Comparison of ENCODE assay signal across 8 cellular contexts in the genomic region with DNA sequence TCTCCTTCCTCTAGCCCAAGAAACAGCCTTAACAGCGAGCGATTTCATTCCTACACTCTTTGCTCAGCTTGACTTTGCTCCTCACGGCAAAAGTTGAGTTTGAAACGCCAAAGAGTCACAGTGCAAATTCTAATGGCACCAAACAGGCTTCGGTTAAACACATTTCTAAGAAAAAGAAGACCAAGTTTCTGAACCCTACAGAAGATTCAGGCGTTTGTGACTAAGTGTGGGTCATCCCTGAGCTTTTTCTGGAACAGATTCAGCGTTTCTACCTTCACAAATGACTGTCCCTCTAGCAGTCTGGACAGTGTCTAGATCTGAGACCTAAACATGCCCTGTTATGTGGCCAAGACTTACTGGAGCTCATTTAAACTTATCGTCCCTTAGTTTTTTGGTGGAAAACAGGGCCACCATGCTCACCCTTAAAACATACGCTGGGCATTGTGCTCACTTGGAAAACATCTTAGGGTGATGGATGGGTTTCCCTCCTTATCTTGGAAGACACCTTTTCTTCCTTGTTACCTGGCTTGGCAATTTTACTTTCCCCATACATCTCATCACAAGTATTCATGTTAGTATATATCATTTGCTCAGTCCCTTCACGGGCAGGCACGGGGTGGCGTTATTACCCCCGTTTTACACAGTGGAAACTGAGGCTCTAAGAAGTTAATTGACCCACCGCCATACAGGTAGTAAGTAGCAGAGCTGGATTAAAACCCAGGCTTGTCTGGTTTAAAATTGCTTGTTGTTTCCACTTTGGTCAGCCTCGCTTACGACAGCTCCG. TPM values are rescaled to one million over a fixed set of nuclear protein-coding genes. Genes with fewer than 3 reads are reported as not detected.
DNase-seq lines count a peak whose midpoint lies in the region; ATAC-seq, FAIRE-seq and TF ChIP-seq lines count a peak whose summit lies in the region.

No MANE protein-coding gene starts in this region.

- no peak overlapping the region for H4K8ac ChIP-seq in H1 (ENCODE audit: extremely low read depth, insufficient read depth, low read length)

- H3K9me3 Mint-ChIP-seq in CD8-positive, alpha-beta memory T cell = no peaks in the 10 kb centered on the region
- H3K9me3 Mint-ChIP-seq in natural killer cell treated with Interleukin-12 subunit alpha and Interleukin-12 subunit beta and Interleukin-15 and Interleukin-18, amount 100 ng/mL, for 72 hours = no peaks in the 10 kb centered on the region

- no peak overlapping the region for H3K23ac ChIP-seq in H1 (ENCODE audit: insufficient read length)

- no peak overlapping the region for H2BK12ac ChIP-seq in H1 (ENCODE audit: low read depth, low read length)

- no peak overlapping the region for H3K18ac ChIP-seq in H1 (ENCODE audit: extremely low read depth, low read length)

- no peaks in the 10 kb centered on the region for H3F3A ChIP-seq in PC-3 (ENCODE audit: low read length, unreplicated experiment)

- H3K9me2 ChIP-seq in PC-3 (replicated peaks; ENCODE audit: low read length) = no peaks in the 10 kb centered on the region

- H3K4me1 ChIP-seq in CD8-positive, alpha-beta memory T cell (ENCODE audit: insufficient read depth, low read length) = peaks cover 13% of the 10 kb centered on the region
- H3K4me1 ChIP-seq in PC-3 (ENCODE audit: insufficient read depth, low read length) (peaks cover 41% of the 10 kb centered on the region), H1 (replicated peaks in 1 of 4; ENCODE audit: control insufficient read depth in 3 of 4, insufficient read depth in 4 of 4, low read length in 3 of 4) (peaks cover 2 to 15% (median 9%) of the 10 kb centered on the region in 4 experiments)

- DNase-seq in CD8-positive, alpha-beta memory T cell = no peak
- DNase-seq in PC-3 = peak; percentile 61
- DNase-seq in H1 (ENCODE audit: low read depth in 1 of 2, low spot score in 2 of 2) = no peak
- no peak for DNase-seq in natural killer cell treated with Interleukin-12 subunit alpha and Interleukin-12 subunit beta and Interleukin-15 and Interleukin-18, amount 100 ng/mL, for 72 hours (ENCODE audit: low spot score)
- DNase-seq in NCI-H1092 treated with DMSO at 0.1 percent for 48 hours (lab: John Stamatoyannopoulos, UW) = no peak
- DNase-seq in NCI-H524 treated with DMSO at 0.1 percent for 48 hours (lab: John Stamatoyannopoulos, UW) = no peak
- no peak for DNase-seq in midbrain (lab: John Stamatoyannopoulos, UW)
- no peak for DNase-seq in GM19238 (ENCODE audit: insufficient read length, low spot score)

- no peak for FAIRE-seq in H1 (lab: Jason Lieb, UNC)

- H4K20me1 ChIP-seq in PC-3 (ENCODE audit: low read length) (no peaks in the 10 kb centered on the region), H1 (replicated peaks in 1 of 2; ENCODE audit: control insufficient read depth in 1 of 2, insufficient read depth in 2 of 2, low read length in 2 of 2) (peaks cover 3 to 5% of the 10 kb centered on the region in 2 experiments)

- H2AFZ ChIP-seq in PC-3 (ENCODE audit: low read length) = peak overlapping the region; percentile 93
- H2AFZ ChIP-seq in H1 (ENCODE audit: low read length) = no peak overlapping the region

- no peak overlapping the region for H3K56ac ChIP-seq in H1 (replicated peaks; ENCODE audit: insufficient read length, low read depth, low read length)

- POLR2A ChIA-PET in CD8-positive, alpha-beta memory T cell (lab: Charles Lee) = no interaction called here
- POLR2A ChIA-PET in PC-3 (lab: Charles Lee; ENCODE audit: unreplicated experiment) = interaction anchor here (0.6 kb wide), 1 partner anchor 37 kb away, joined by 8 read pairs; no protein-coding TSS in a partner anchor
- POLR2A ChIA-PET in H1 (lab: Charles Lee; ENCODE audit: partially characterized antibody) = interaction anchor here (1.1 to 1.9 kb wide), 5 partner anchors 9 to 69 kb away, joined by 3 to 8 read pairs (median 5); no protein-coding TSS in a partner anchor

- no peaks in the 10 kb centered on the region; the same call in 1 of the 2 replicates for H3K79me1 ChIP-seq in H1 (ENCODE audit: low read depth, low read length)

- H2BK120ac ChIP-seq in H1 (replicated peaks; ENCODE audit: low read depth, low read length) = no peak overlapping the region

- no peak overlapping the region for H3K27ac ChIP-seq in CD8-positive, alpha-beta memory T cell (ENCODE audit: low read depth, low read length)
- H3K27ac ChIP-seq in PC-3 (ENCODE audit: low read length) (no peak overlapping the region), H1 (ENCODE audit: low read depth, low read length) (no peak overlapping the region)

- no peak overlapping the region for H2BK15ac ChIP-seq in H1 (ENCODE audit: low read length)

- intact Hi-C loops in PC-3 (cut with micrococcal nuclease) = loop anchor here (1.0 to 2.0 kb wide), 3 partner anchors 18 to 111 kb away; a partner anchor contains a TSS

- CTCF ChIA-PET in CD8-positive, alpha-beta memory T cell (lab: Charles Lee) = interaction anchor here (0.6 to 1.9 kb wide), 3 partner anchors 8 to 112 kb away, joined by 3 to 4 read pairs (median 3); a partner anchor contains a TSS
- CTCF ChIA-PET in PC-3 (lab: Charles Lee) = interaction anchor here (0.6 kb wide), 1 partner anchor 225 kb away, joined by 3 read pairs; no protein-coding TSS in a partner anchor
- CTCF ChIA-PET in H1 (lab: Charles Lee; ENCODE audit: partially characterized antibody) = interaction anchor here (0.6 to 1.4 kb wide), 9 partner anchors 14 to 344 kb away, joined by 3 to 5 read pairs (median 3); no protein-coding TSS in a partner anchor

- no peak overlapping the region for H4K5ac ChIP-seq in H1 (ENCODE audit: insufficient read length, low read depth, low read length)

- H3K4me3 ChIP-seq in CD8-positive, alpha-beta memory T cell (ENCODE audit: low read length) = peak overlapping the region; percentile 68
- H3K4me3 ChIP-seq in PC-3 (ENCODE audit: low read length) (peak overlapping the region; percentile 98), H1 (ENCODE audit: extremely low read depth in 1 of 4, insufficient read depth in 2 of 4, low read depth in 3 of 4, low read length in 4 of 4) (peak overlapping the region; percentile 80 to 91 (median 89))

- no peak overlapping the region for H3K4ac ChIP-seq in H1 (replicated peaks; ENCODE audit: insufficient read length, low read depth, low read length)

- BruUV-seq in PC-3 (replicated peaks; lab: Mats Ljungman, UMichigan) = TSS peak; percentile 74

- no peak overlapping the region for H2BK5ac ChIP-seq in H1 (ENCODE audit: low read depth, low read length)

- H3K4me1 Mint-ChIP-seq in CD8-positive, alpha-beta memory T cell = peaks cover 11 to 28% (median 14%) of the 10 kb centered on the region in 3 donors
- peaks cover 11 to 15% of the 10 kb centered on the region in 2 donors for H3K4me1 Mint-ChIP-seq in natural killer cell treated with Interleukin-12 subunit alpha and Interleukin-12 subunit beta and Interleukin-15 and Interleukin-18, amount 100 ng/mL, for 72 hours (ENCODE audit: low read depth in 2 of 2)

- H3K27me3 Mint-ChIP-seq in CD8-positive, alpha-beta memory T cell = peaks cover 17 to 20% of the 10 kb centered on the region in 2 donors
- H3K27me3 Mint-ChIP-seq in natural killer cell treated with Interleukin-12 subunit alpha and Interleukin-12 subunit beta and Interleukin-15 and Interleukin-18, amount 100 ng/mL, for 72 hours = peaks cover 23% of the 10 kb centered on the region in 2 donors

- peak overlapping the region; percentile 83 for H3K9ac ChIP-seq in PC-3 (ENCODE audit: low read length)
- H3K9ac ChIP-seq in H1 (replicated peaks in 1 of 4; ENCODE audit: extremely low read depth in 1 of 4, low read depth in 3 of 4, low read length in 3 of 4) = peak overlapping the region in 3 of 4 experiments; percentile 53 to 92 (median 80); a peak in 5 of 7 replicates

- H4K91ac ChIP-seq in H1 (replicated peaks; ENCODE audit: insufficient read length, low read length) = no peak overlapping the region

- peaks cover 0 to 5% (median 3%) of the 10 kb centered on the region in 3 donors for H3K36me3 Mint-ChIP-seq in CD8-positive, alpha-beta memory T cell
- H3K36me3 Mint-ChIP-seq in natural killer cell treated with Interleukin-12 subunit alpha and Interleukin-12 subunit beta and Interleukin-15 and Interleukin-18, amount 100 ng/mL, for 72 hours = no peaks in the 10 kb centered on the region

- H3K27me3 ChIP-seq in CD8-positive, alpha-beta memory T cell (ENCODE audit: insufficient read depth, low read length, poor library complexity, severe bottlenecking) = no peaks in the 10 kb centered on the region
- no peaks in the 10 kb centered on the region for H3K27me3 ChIP-seq in PC-3 (ENCODE audit: low read length)
- peaks cover 0 to 2% (median 0%) of the 10 kb centered on the region in 4 experiments; a peak in 2 of 7 replicates for H3K27me3 ChIP-seq in H1 (replicated peaks in 1 of 4; ENCODE audit: control insufficient read depth in 3 of 4, extremely low read depth in 1 of 4, insufficient read depth in 3 of 4, low read length in 3 of 4)

- peak overlapping the region; percentile 94 for H3K4me2 ChIP-seq in PC-3 (ENCODE audit: low read length)
- H3K4me2 ChIP-seq in H1 (ENCODE audit: insufficient read depth in 1 of 2, low read depth in 2 of 2, low read length in 2 of 2) = peak overlapping the region; percentile 78 to 85

- TF ChIP-seq POLR2A in H1 (IDR thresholded peaks at IDR 0.05; ENCODE audit: control extremely low read depth in 1 of 2, low read depth in 2 of 2, low read length in 2 of 2) = no peak

- H2BK20ac ChIP-seq in H1 (ENCODE audit: low read length) = no peak overlapping the region

- TF ChIP-seq RAD21 in H1 (IDR thresholded peaks at IDR 0.05 in 1 of 2, conservative IDR thresholded peaks at IDR 0.05 in 1 of 2; ENCODE audit: low read depth in 2 of 2, low read length in 2 of 2) = no peak

- peak overlapping the region in 6 of 8 donors; percentile 11 to 94 (median 58) for H3K27ac Mint-ChIP-seq in CD8-positive, alpha-beta memory T cell
- peak overlapping the region in 1 of 2 donors; percentile 53 for H3K27ac Mint-ChIP-seq in natural killer cell treated with Interleukin-12 subunit alpha and Interleukin-12 subunit beta and Interleukin-15 and Interleukin-18, amount 100 ng/mL, for 72 hours

- H2AK5ac ChIP-seq in H1 (ENCODE audit: low read depth, low read length) = no peak overlapping the region

- H3K36me3 ChIP-seq in CD8-positive, alpha-beta memory T cell (ENCODE audit: insufficient read depth, low read length) = no peaks in the 10 kb centered on the region
- H3K36me3 ChIP-seq in PC-3 (ENCODE audit: low read depth, low read length) (no peaks in the 10 kb centered on the region), H1 (ENCODE audit: control insufficient read depth in 2 of 4, insufficient read depth in 4 of 4, low read length in 3 of 4) (no peaks in the 10 kb centered on the region)

- 43% methylated on average over 17 of the region's 17 CpGs; no CpG with 5 or more reads in 1 of the 2 experiments for WGBS in H1 (ENCODE audit: extremely low coverage in 1 of 2, insufficient coverage in 1 of 2, insufficient read length in 1 of 2, insufficient replicate concordance in 2 of 2, low coverage in 1 of 2, low lambda C conversion rate in 2 of 2, missing lambda C conversion rate in 1 of 2), 2 experiments

- TF ChIP-seq CTCF in PC-3 (conservative IDR thresholded peaks at IDR 0.05; ENCODE audit: low read depth, low read length) = no peak
- TF ChIP-seq CTCF in H1 (IDR thresholded peaks at IDR 0.05; ENCODE audit: control extremely low read depth in 1 of 3, insufficient read depth in 1 of 3, low read depth in 1 of 3, low read length in 3 of 3) = no peak

- ATAC-seq in PC-3 = peak; percentile 19
- no peak for ATAC-seq in natural killer cell treated with Interleukin-12 subunit alpha and Interleukin-12 subunit beta and Interleukin-15 and Interleukin-18, amount 100 ng/mL, for 72 hours

- H3K14ac ChIP-seq in H1 (ENCODE audit: insufficient read length) = no peak overlapping the region

- H3K9me3 ChIP-seq in CD8-positive, alpha-beta memory T cell (ENCODE audit: low read length) = no peaks in the 10 kb centered on the region
- H3K9me3 ChIP-seq in PC-3 (ENCODE audit: low read length) = no peaks in the 10 kb centered on the region
- H3K9me3 ChIP-seq in H1 (ENCODE audit: insufficient read depth in 2 of 2, low read depth in 1 of 2, low read length in 1 of 2) = no peaks in the 10 kb centered on the region

- peaks cover 52% of the 10 kb centered on the region for H3K79me2 ChIP-seq in PC-3 (ENCODE audit: low read length)
- peaks cover 0 to 47% of the 10 kb centered on the region in 2 experiments; a peak in 2 of 4 replicates for H3K79me2 ChIP-seq in H1 (ENCODE audit: control insufficient read depth in 1 of 2, insufficient read depth in 2 of 2, low read length in 2 of 2)

- peaks cover 9% of the 10 kb centered on the region for H3K23me2 ChIP-seq in H1 (ENCODE audit: low read depth, low read length)

- TF ChIP-seq EP300 in H1 (IDR thresholded peaks at IDR 0.05; ENCODE audit: borderline replicate concordance in 1 of 2, low read depth in 2 of 2, low read length in 2 of 2) = no peak

- peak overlapping the region; percentile 83 to 96 (median 90) for H3K4me3 Mint-ChIP-seq in CD8-positive, alpha-beta memory T cell
- peak overlapping the region; percentile 84 for H3K4me3 Mint-ChIP-seq in natural killer cell treated with Interleukin-12 subunit alpha and Interleukin-12 subunit beta and Interleukin-15 and Interleukin-18, amount 100 ng/mL, for 72 hours

RNA-seq across cellular contexts. Expression of a gene that starts 1.0 kb away (rescaled TPM):
- 1 to 10 TPM; 5.7 to 7.2 TPM for total RNA-seq in CD8-positive, alpha-beta memory T cell
- polyA plus RNA-seq in CD8-positive, alpha-beta memory T cell = 5.9 TPM
- total RNA-seq in PC-3 (2014; rRNA removed) = 24.5 and 24.8 TPM in 2 replicates
- total RNA-seq in H1 (2021; fragmentation: NEBNext Ultra II Directional; extraction: Animal tissue kit (Norgen Biotek cat#: 25700)) = 45.0 and 45.3 TPM in 2 replicates
- 29.4 and 30.6 TPM in 2 replicates for polyA plus RNA-seq in H1 (2011; rRNA removed)
- polyA plus RNA-seq in H1 (2011; cell fraction: cytosol; rRNA removed) = 32.2 TPM
- 23.1 TPM for polyA plus RNA-seq in H1 (2011; cell fraction: nucleus; rRNA removed)
- 24.6 to 27.9 TPM (median 26.5 TPM) in 4 replicates for polyA plus RNA-seq in H1 (2012, experiment 1 of 2)
- polyA plus RNA-seq in H1 (2012, experiment 2 of 2) = 29.4 TPM
- 20.2 TPM for polyA plus RNA-seq in H1 (2013, experiment 1 of 2)
- 20.4 TPM for polyA plus RNA-seq in H1 (2013, experiment 2 of 2)
- 34.2 and 34.3 TPM in 2 replicates for polyA minus RNA-seq in H1 (2011; rRNA and poly(A)+ RNA removed)
- polyA minus RNA-seq in H1 (2011; cell fraction: cytosol; rRNA and poly(A)+ RNA removed) = 33.5 TPM
- 18.6 TPM for polyA minus RNA-seq in H1 (2011; cell fraction: nucleus; rRNA and poly(A)+ RNA removed)
- 1 to 10 TPM; 2.0 to 3.7 TPM for total RNA-seq in natural killer cell treated with Interleukin-12 subunit alpha and Interleukin-12 subunit beta and Interleukin-15 and Interleukin-18, amount 100 ng/mL, for 72 hours
